In genomic region chr20:64264091-64264490, GRCh38 we compare ENCODE assay signal across 18 cellular contexts.
"Had no signal": no experiment of that assay in that cellular context is flagged by ENCODE, and none has a peak within 500 bp of the region (broad histone marks: within the 10 kb centered on the region; RNA-seq: fewer than 3 reads in every experiment).

No MANE protein-coding gene starts in this region.

- H3K4me3 ChIP-seq: colonic mucosa, esophagus squamous epithelium, hepatocyte, mucosa of descending colon, psoas muscle, skin epidermis, thyroid gland, upper lobe of left lung, uterus had no signal

- H3K27me3 ChIP-seq: colonic mucosa, esophagus squamous epithelium, hepatocyte, neutrophil, thyroid gland, upper lobe of left lung, uterus had no signal

- ATAC-seq: mucosa of descending colon; naive thymus-derived CD8-positive, alpha-beta T cell; psoas muscle; sciatic nerve had no signal

- H3K27ac ChIP-seq: colonic mucosa, esophagus squamous epithelium, hepatocyte, neutrophil, psoas muscle, skin epidermis, thyroid gland, upper lobe of left lung, uterus had no signal

- H3K4me2 ChIP-seq: hepatocyte had no signal

- FAIRE-seq: islet of Langerhans had no signal

- H3K9me3 Mint-ChIP-seq: naive thymus-derived CD8-positive, alpha-beta T cell had no signal

- DNase-seq: colonic mucosa; dermis blood vessel endothelial cell; esophagus squamous epithelium; foreskin melanocyte; kidney glomerular epithelial cell; mucosa of descending colon; naive thymus-derived CD8-positive, alpha-beta T cell; psoas muscle; stimulated activated CD4-positive, alpha-beta T cell treated with anti-CD3 and anti-CD28 coated beads, Interleukin-12 subunit alpha, Interleukin-12 subunit beta, amount 100 ng/mL, for 4 hours; stimulated activated naive CD4-positive, alpha-beta T cell treated with Interleukin-2 at 50 U/mL for 16 hours; thyroid gland; upper lobe of left lung; uterus had no signal

- H3K27me3 Mint-ChIP-seq: naive thymus-derived CD8-positive, alpha-beta T cell had no signal

- H3K36me3 ChIP-seq: uterus had no signal

- H3K4me1 ChIP-seq: colonic mucosa had no signal

- H3K9me3 ChIP-seq: colonic mucosa, esophagus squamous epithelium, mucosa of descending colon, neutrophil, psoas muscle, thyroid gland, upper lobe of left lung, uterus had no signal

- H2AFZ ChIP-seq: hepatocyte had no signal
